In genomic region chr10:36880898-36881297, GRCh38 we compare ENCODE assay signal across 9 cellular contexts.
DNase-seq lines count a peak whose midpoint lies in the region; ATAC-seq and TF ChIP-seq lines count a peak whose summit lies in the region.
"Had no signal": no experiment of that assay in that cellular context is flagged by ENCODE, and none has a peak within 500 bp of the region (broad histone marks: within the 10 kb centered on the region; RNA-seq: fewer than 3 reads in every experiment).

No MANE protein-coding gene starts in this region.

- H3K27me3 ChIP-seq in colonic mucosa: no peaks in the 10 kb centered on the region

- TF ChIP-seq CTCF in glutamatergic neuron (IDR thresholded peaks at IDR 0.05; ENCODE audit: partially characterized antibody, unreplicated experiment): peak; percentile 33
- TF ChIP-seq CTCF in colonic mucosa (IDR thresholded peaks at IDR 0.05): no peak

- peaks cover 10% of the 10 kb centered on the region for H3K4me1 Mint-ChIP-seq in glutamatergic neuron (ENCODE audit: low read depth, unreplicated experiment)
- no peaks in the 10 kb centered on the region for H3K4me1 Mint-ChIP-seq in activated CD4-positive, alpha-beta T cell treated with anti-CD3 and anti-CD28 coated beads for 36 hours

- no peak overlapping the region for H3K27ac Mint-ChIP-seq in glutamatergic neuron (ENCODE audit: unreplicated experiment)
- H3K27ac Mint-ChIP-seq in activated CD4-positive, alpha-beta T cell treated with anti-CD3 and anti-CD28 coated beads for 36 hours: no peak overlapping the region
- H3K27ac Mint-ChIP-seq: stimulated activated naive CD8-positive, alpha-beta T cell treated with anti-CD3 and anti-CD28 coated beads, Interleukin-15, Interleukin-2, amounts not matched to agents 100 ng/mL and 50 ng/mL, for 24 hours had no signal

- H3K36me3 Mint-ChIP-seq in glutamatergic neuron (ENCODE audit: unreplicated experiment): no peaks in the 10 kb centered on the region
- no peaks in the 10 kb centered on the region for H3K36me3 Mint-ChIP-seq in activated CD4-positive, alpha-beta T cell treated with anti-CD3 and anti-CD28 coated beads for 36 hours (ENCODE audit: low read depth)

- H3K4me3 ChIP-seq in colonic mucosa: no peak overlapping the region

- no peaks in the 10 kb centered on the region for H3K4me1 ChIP-seq in colonic mucosa

- ATAC-seq in GM19395 (IDR thresholded peaks at IDR 0.05; ENCODE audit: unreplicated experiment) (peak; percentile 54), GM21529 (IDR thresholded peaks at IDR 0.05; ENCODE audit: unreplicated experiment) (no peak)
- no peak for ATAC-seq in activated CD4-positive, alpha-beta T cell treated with anti-CD3 and anti-CD28 coated beads for 36 hours

- no peak overlapping the region for H3K27ac ChIP-seq in colonic mucosa

- no peaks in the 10 kb centered on the region for H3K36me3 ChIP-seq in colonic mucosa

- peaks cover 3% of the 10 kb centered on the region for H3K9me3 Mint-ChIP-seq in glutamatergic neuron (ENCODE audit: unreplicated experiment)
- no peaks in the 10 kb centered on the region for H3K9me3 Mint-ChIP-seq in activated CD4-positive, alpha-beta T cell treated with anti-CD3 and anti-CD28 coated beads for 36 hours (ENCODE audit: low read depth)
- H3K9me3 Mint-ChIP-seq: stimulated activated naive CD8-positive, alpha-beta T cell treated with anti-CD3 and anti-CD28 coated beads, Interleukin-15, Interleukin-2, amounts not matched to agents 100 ng/mL and 50 ng/mL, for 24 hours had no signal

- H3K9me3 ChIP-seq in colonic mucosa: no peaks in the 10 kb centered on the region

- intact Hi-C loops in activated CD4-positive, alpha-beta T cell treated with anti-CD3 and anti-CD28 coated beads for 36 hours (cut with DNase I, micrococcal nuclease): loop anchor here (1.0 to 2.0 kb wide), 2 partner anchors 1246 kb away; no protein-coding TSS in a partner anchor
- intact Hi-C loops in colonic mucosa (cut with DNase I): loop anchor here (10.0 kb wide), 1 partner anchor 1246 kb away; no protein-coding TSS in a partner anchor

- CTCF ChIA-PET in activated CD4-positive, alpha-beta T cell treated with anti-CD3 and anti-CD28 coated beads for 36 hours (lab: Charles Lee): interaction anchor here (0.6 to 2.9 kb wide), 3 partner anchors 8 to 1245 kb away, joined by 3 to 20 read pairs (median 5); no protein-coding TSS in a partner anchor

- POLR2A ChIA-PET in activated CD4-positive, alpha-beta T cell treated with anti-CD3 and anti-CD28 coated beads for 36 hours (lab: Charles Lee): no interaction called here

- no peak overlapping the region for H3K9ac ChIP-seq in colonic mucosa (ENCODE audit: low read depth in 2 of 2, low read length in 2 of 2)

- DNase-seq in ACHN (peak; percentile 5), RPMI8226 (peak; percentile 24), glutamatergic neuron (no peak), colonic mucosa (no peak), activated gamma-delta T cell (lab: John Stamatoyannopoulos, UW) (no peak)
- no peak for DNase-seq in activated CD4-positive, alpha-beta T cell treated with anti-CD3 and anti-CD28 coated beads for 36 hours

- no peak overlapping the region for H3K4me3 Mint-ChIP-seq in glutamatergic neuron (ENCODE audit: unreplicated experiment)
- H3K4me3 Mint-ChIP-seq in activated CD4-positive, alpha-beta T cell treated with anti-CD3 and anti-CD28 coated beads for 36 hours: no peak overlapping the region
- H3K4me3 Mint-ChIP-seq: stimulated activated naive CD8-positive, alpha-beta T cell treated with anti-CD3 and anti-CD28 coated beads, Interleukin-15, Interleukin-2, amounts not matched to agents 100 ng/mL and 50 ng/mL, for 24 hours had no signal

- H3K27me3 Mint-ChIP-seq in glutamatergic neuron (ENCODE audit: unreplicated experiment): no peaks in the 10 kb centered on the region
- H3K27me3 Mint-ChIP-seq in activated CD4-positive, alpha-beta T cell treated with anti-CD3 and anti-CD28 coated beads for 36 hours: peaks cover 1% of the 10 kb centered on the region

- in situ Hi-C loops in ACHN (cut with HindIII; ENCODE audit: low pct_ligation_motif_present, low pct_unique_long_range_greater_than_20kb, low sequenced_read_pairs): no loop called here

Comparison
In these comparisons a context has a peak if more than half of its experiments do, and no peak if none do; other contexts are left out.
1. DNase-seq: peak in ACHN (single experiment) and RPMI8226 (single experiment); none in glutamatergic neuron (single experiment), activated CD4-positive, alpha-beta T cell treated with anti-CD3 and anti-CD28 coated beads for 36 hours (single experiment), colonic mucosa (single experiment) and activated gamma-delta T cell (single experiment).